Comparison of ENCODE assay signal across 1 cellular context in genomic region chr1:23619299-23620188, GRCh38.
TF ChIP-seq lines count a peak whose summit lies in the region.

No MANE protein-coding gene starts in this region.

TF ChIP-seq in WTC11, 78 proteins besides CTCF, POLR2A, EP300 and RAD21 (continued from another document):
- TF ChIP-seq ZNF532 (CRISPR knock-in tag; IDR thresholded peaks at IDR 0.05; ENCODE audit: borderline replicate concordance) (0 out of 2 replicates have a peak, but pooled peaks have one; percentile 48), PRRX2 (CRISPR knock-in tag; IDR thresholded peaks at IDR 0.05) (no peak), FOXP1 (CRISPR knock-in tag; IDR thresholded peaks at IDR 0.05; ENCODE audit: borderline replicate concordance) (0 out of 2 replicates have a peak, but pooled peaks have one; percentile 71), TCF7 (CRISPR knock-in tag; IDR thresholded peaks at IDR 0.05; ENCODE audit: low read depth) (no peak), EMX1 (CRISPR knock-in tag; IDR thresholded peaks at IDR 0.05) (no peak), MYBL2 (CRISPR knock-in tag; IDR thresholded peaks at IDR 0.05) (no peak), RELA (CRISPR knock-in tag; IDR thresholded peaks at IDR 0.05; ENCODE audit: borderline replicate concordance) (no peak), SP1 (CRISPR knock-in tag; conservative IDR thresholded peaks at IDR 0.05) (peak; percentile 40; the same call in 1 of the 2 replicates), SOX15 (CRISPR knock-in tag; IDR thresholded peaks at IDR 0.05) (no peak), AR (CRISPR knock-in tag; IDR thresholded peaks at IDR 0.05) (no peak), ARID4B (CRISPR knock-in tag; IDR thresholded peaks at IDR 0.05; ENCODE audit: borderline replicate concordance) (no peak), TP53 (CRISPR knock-in tag; IDR thresholded peaks at IDR 0.05) (no peak), ELF4 (CRISPR knock-in tag; IDR thresholded peaks at IDR 0.05; ENCODE audit: low read depth) (no peak), ATF2 (CRISPR knock-in tag; IDR thresholded peaks at IDR 0.05; ENCODE audit: borderline replicate concordance, low read depth) (no peak), IRF2 (CRISPR knock-in tag; IDR thresholded peaks at IDR 0.05; ENCODE audit: borderline replicate concordance, low read depth) (no peak), FOXP4 (CRISPR knock-in tag; IDR thresholded peaks at IDR 0.05) (no peak), GABPB1 (CRISPR knock-in tag; IDR thresholded peaks at IDR 0.05) (no peak), NFE2L1 (CRISPR knock-in tag; IDR thresholded peaks at IDR 0.05) (no peak), ZNF416 (CRISPR knock-in tag; IDR thresholded peaks at IDR 0.05) (no peak), MAX (CRISPR knock-in tag; IDR thresholded peaks at IDR 0.05) (peak; percentile 33; the same call in 1 of the 2 replicates), GTF2I (CRISPR knock-in tag; conservative IDR thresholded peaks at IDR 0.05) (peak; percentile 77; the same call in 1 of the 2 replicates)
